Comparison of ENCODE assay signal across 1 cellular context in genomic region chr16:69424053-69424934, GRCh38.
TF ChIP-seq lines count a peak whose summit lies in the region.

CYB5B (plus strand) TSS chr16:69424619; CDS start chr16:69424684, 65 bp downstream.

TF ChIP-seq in K562, 482 proteins besides CTCF, POLR2A, EP300 and RAD21 (continued from another document and continues in another):
- 0 out of 4 replicates have a peak, but pooled peaks of 1 of the 2 experiments have one; percentile 36 for TF ChIP-seq ZMIZ1 (IDR thresholded peaks at IDR 0.05; ENCODE audit: low read depth in 2 of 2, low read length in 2 of 2)
- TF ChIP-seq PHB (CRISPR knock-in tag; IDR thresholded peaks at IDR 0.05): no peak
- no peak for TF ChIP-seq KLF6 (CRISPR knock-in tag; IDR thresholded peaks at IDR 0.05; ENCODE audit: borderline replicate concordance)
- no peak for TF ChIP-seq NR2C2 (CRISPR knock-in tag; IDR thresholded peaks at IDR 0.05)
- TF ChIP-seq NR2C2 (tag; IDR thresholded peaks at IDR 0.05): peak; percentile 65
- TF ChIP-seq NFE2L1 (tag; IDR thresholded peaks at IDR 0.05; ENCODE audit: borderline replicate concordance, low read depth): no peak
- peak; percentile 86 for TF ChIP-seq POLR2B (IDR thresholded peaks at IDR 0.05; ENCODE audit: low read depth, partially characterized antibody)
- peak; percentile 92 for TF ChIP-seq NKRF (IDR thresholded peaks at IDR 0.05; ENCODE audit: borderline replicate concordance)
- no peak for TF ChIP-seq HMG20B (CRISPR knock-in tag; IDR thresholded peaks at IDR 0.05)
- 0 out of 2 replicates have a peak, but pooled peaks have one; percentile 31 for TF ChIP-seq THRB (CRISPR knock-in tag; conservative IDR thresholded peaks at IDR 0.05)
- peak in 1 of 2 experiments; percentile 88; a peak in 2 of 4 replicates for TF ChIP-seq HDAC1 (IDR thresholded peaks at IDR 0.05)
- TF ChIP-seq ZFPM2 (CRISPR knock-in tag; IDR thresholded peaks at IDR 0.05): no peak
- TF ChIP-seq BCOR (IDR thresholded peaks at IDR 0.05): peak; percentile 90
- TF ChIP-seq THAP12 (CRISPR knock-in tag; IDR thresholded peaks at IDR 0.05): no peak
- no peak for TF ChIP-seq CREB3 (tag; conservative IDR thresholded peaks at IDR 0.05; ENCODE audit: low read depth)
- peak; percentile 82; the same call in 1 of the 2 replicates for TF ChIP-seq POLR2AphosphoS5 (IDR thresholded peaks at IDR 0.05; ENCODE audit: control insufficient read depth, insufficient read depth, low read depth, low read length)
- peak; percentile 50; the same call in 1 of the 2 replicates for TF ChIP-seq CXXC5 (CRISPR knock-in tag; IDR thresholded peaks at IDR 0.05)
- no peak for TF ChIP-seq HEY1 (CRISPR knock-in tag; IDR thresholded peaks at IDR 0.05; ENCODE audit: borderline replicate concordance)
- no peak for TF ChIP-seq CEBPB (tag; IDR thresholded peaks at IDR 0.05)
- TF ChIP-seq UBTF (IDR thresholded peaks at IDR 0.05; ENCODE audit: borderline replicate concordance in 1 of 2, low read depth in 2 of 2, low read length in 2 of 2): no peak
- TF ChIP-seq SNAPC5 (CRISPR knock-in tag; IDR thresholded peaks at IDR 0.05): no peak
- peak in 1 of 2 experiments; percentile 80; a peak in 3 of 4 replicates for TF ChIP-seq ARNT (IDR thresholded peaks at IDR 0.05)
- TF ChIP-seq HDAC2 (IDR thresholded peaks at IDR 0.05): peak; percentile 72; the same call in 1 of the 2 replicates
- no peak for TF ChIP-seq TGIF2 (CRISPR knock-in tag; IDR thresholded peaks at IDR 0.05)
- TF ChIP-seq ZNF3 (CRISPR knock-in tag; IDR thresholded peaks at IDR 0.05): no peak
- no peak; a peak in 1 of 4 replicates for TF ChIP-seq FOXK2 (conservative IDR thresholded peaks at IDR 0.05 in 1 of 2, IDR thresholded peaks at IDR 0.05 in 1 of 2; ENCODE audit: low read depth in 2 of 2)
- no peak for TF ChIP-seq ZNF175 (CRISPR knock-in tag; IDR thresholded peaks at IDR 0.05; ENCODE audit: low read depth)
- no peak for TF ChIP-seq EZH2 (IDR thresholded peaks at IDR 0.05; ENCODE audit: borderline replicate concordance, low read depth, low read length)
- no peak for TF ChIP-seq E2F5 (CRISPR knock-in tag; IDR thresholded peaks at IDR 0.05)
- TF ChIP-seq ZSCAN32 (CRISPR knock-in tag; IDR thresholded peaks at IDR 0.05): no peak
- TF ChIP-seq ZBTB2 (IDR thresholded peaks at IDR 0.05): no peak
- TF ChIP-seq HDAC8 (tag; IDR thresholded peaks at IDR 0.05): no peak
- TF ChIP-seq ZNF133 (CRISPR knock-in tag; IDR thresholded peaks at IDR 0.05): no peak
- no peak for TF ChIP-seq GTF2B (IDR thresholded peaks at IDR 0.05; ENCODE audit: extremely low read depth, insufficient read length)
- no peak for TF ChIP-seq ZNF282 (CRISPR knock-in tag; IDR thresholded peaks at IDR 0.05)
- TF ChIP-seq NFRKB (IDR thresholded peaks at IDR 0.05; ENCODE audit: low read depth): no peak; the same call in 1 of the 2 replicates
- TF ChIP-seq PHF21A (IDR thresholded peaks at IDR 0.05; ENCODE audit: borderline replicate concordance, low read depth): no peak
- TF ChIP-seq GMEB1 (CRISPR knock-in tag; IDR thresholded peaks at IDR 0.05): no peak
- TF ChIP-seq CBFB (CRISPR knock-in tag; IDR thresholded peaks at IDR 0.05): no peak
- no peak; the same call in 1 of the 2 replicates for TF ChIP-seq TAF7 (tag; IDR thresholded peaks at IDR 0.05)
- TF ChIP-seq NR2C1 (IDR thresholded peaks at IDR 0.05): no peak
- TF ChIP-seq NR2C1 (tag; IDR thresholded peaks at IDR 0.05): no peak
- peak; percentile 96 for TF ChIP-seq PKNOX1 (IDR thresholded peaks at IDR 0.05)
- no peak for TF ChIP-seq JUN (IDR thresholded peaks at IDR 0.05; ENCODE audit: borderline replicate concordance, low read depth, low read length)
- TF ChIP-seq JUN (CRISPR knock-in tag; IDR thresholded peaks at IDR 0.05; ENCODE audit: borderline replicate concordance): no peak
- TF ChIP-seq TEAD4 (IDR thresholded peaks at IDR 0.05; ENCODE audit: low read length): no peak
- no peak for TF ChIP-seq TEAD4 (CRISPR knock-in tag; IDR thresholded peaks at IDR 0.05; ENCODE audit: borderline replicate concordance)
